ENCODE assay signal across 13 cellular contexts in the genomic region with DNA sequence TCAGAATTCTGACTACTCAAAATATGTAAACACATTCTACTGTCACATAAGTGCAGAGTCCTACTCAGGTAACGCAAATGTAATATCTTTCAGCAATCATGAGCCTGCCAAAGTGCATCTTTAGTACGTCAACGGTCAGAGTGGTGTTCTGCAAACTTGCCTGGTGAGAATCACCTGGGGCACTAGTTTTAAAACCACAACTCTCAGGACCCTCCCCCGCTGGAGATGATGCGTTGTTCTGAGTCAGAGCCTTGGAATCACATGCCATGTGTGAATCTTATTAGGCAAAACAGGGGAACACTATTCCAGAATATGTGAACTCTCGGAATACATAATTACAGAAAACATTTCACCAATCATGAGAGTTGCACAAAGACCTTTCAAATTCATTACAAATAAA.
DNase-seq lines count a peak whose midpoint lies in the region; ATAC-seq, FAIRE-seq and TF ChIP-seq lines count a peak whose summit lies in the region.
"Had no signal": no experiment of that assay in that cellular context is flagged by ENCODE, and none has a peak within 500 bp of the region (broad histone marks: within the 10 kb centered on the region; RNA-seq: fewer than 3 reads in every experiment).

No MANE protein-coding gene starts in this region.

- no peaks in the 10 kb centered on the region for H3K27me3 ChIP-seq in H7 (ENCODE audit: control insufficient read depth, insufficient read depth, low read length)
- H3K27me3 ChIP-seq: SJCRH30 had no signal

- 70 to 73% methylated on average over 3 of the region's 6 CpGs for WGBS in mesodermal cell (ENCODE audit: insufficient coverage in 2 of 2), 2 experiments

- H3K36me3 ChIP-seq in H7 (replicated peaks; ENCODE audit: control insufficient read depth, insufficient read depth, low read length): no peaks in the 10 kb centered on the region
- no peaks in the 10 kb centered on the region for H3K36me3 ChIP-seq in mesodermal cell (ENCODE audit: control insufficient read depth, insufficient read depth, low read length)
- H3K36me3 ChIP-seq: SJCRH30, WERI-Rb-1 had no signal

- peak; percentile 84 for FAIRE-seq in RCC 7860 (lab: Jason Lieb, UNC)
- FAIRE-seq in GM19239 (lab: Jason Lieb, UNC): no peak

- peak; percentile 7 for DNase-seq in H7
- DNase-seq in RCC 7860 (ENCODE audit: low spot score): peak; percentile 48
- peak; percentile 31 for DNase-seq in epithelial cell of proximal tubule (ENCODE audit: low read depth)
- no peak for DNase-seq in DMS79 (lab: John Stamatoyannopoulos, UW)
- no peak for DNase-seq in sciatic nerve (ENCODE audit: low spot score)
- DNase-seq in GM19239 (ENCODE audit: insufficient read length, low spot score): no peak
- DNase-seq: activated CD8-positive, alpha-beta memory T cell treated with anti-CD3 and anti-CD28 coated beads, Interleukin-2, amount 10 ng/mL, durations not matched to agents 7 days and 5 days; KG1; NCI-H526 treated with DMSO at 0.1 percent for 48 hours; SJCRH30; WERI-Rb-1 had no signal

- H3K4me3 ChIP-seq in H7 (ENCODE audit: insufficient read depth, low read depth, low read length): no peak overlapping the region
- H3K4me3 ChIP-seq in epithelial cell of proximal tubule (ENCODE audit: low read depth, low read length): no peak overlapping the region
- no peak overlapping the region for H3K4me3 ChIP-seq in mesodermal cell (ENCODE audit: extremely low read depth, insufficient read depth, low read length, poor library complexity, severe bottlenecking)
- H3K4me3 ChIP-seq: SJCRH30 had no signal

- intact Hi-C loops in sciatic nerve (cut with DNase I): no loop called here

- H3K4me1 ChIP-seq in mesodermal cell (ENCODE audit: control insufficient read depth, insufficient read depth, low read length, poor library complexity, severe bottlenecking): peaks cover 5% of the 10 kb centered on the region
- H3K4me1 ChIP-seq: SJCRH30 had no signal

- no peak for ATAC-seq in HG03175 (IDR thresholded peaks at IDR 0.05; ENCODE audit: unreplicated experiment)
- ATAC-seq in sciatic nerve: no peak
- ATAC-seq: activated CD8-positive, alpha-beta memory T cell treated with anti-CD3 and anti-CD28 coated beads, Interleukin-2, amount 10 ng/mL, durations not matched to agents 7 days and 5 days had no signal

- H3K9me3 ChIP-seq in mesodermal cell (ENCODE audit: control insufficient read depth, low read length): no peaks in the 10 kb centered on the region
- H3K9me3 ChIP-seq: SJCRH30 had no signal

- no peak for TF ChIP-seq CTCF in epithelial cell of proximal tubule (conservative IDR thresholded peaks at IDR 0.05; ENCODE audit: low read depth, low read length)

- peak overlapping the region; percentile 57 for H3K27ac ChIP-seq in mesodermal cell (ENCODE audit: low read depth, low read length, severe bottlenecking)
- H3K27ac ChIP-seq: SJCRH30, WERI-Rb-1 had no signal

Comparison
In these comparisons a context has a peak if more than half of its experiments do, and no peak if none do; other contexts are left out.
1. DNase-seq: peak in H7 (single experiment), RCC 7860 (single experiment) and epithelial cell of proximal tubule (single experiment); none in DMS79 (single experiment), sciatic nerve (single experiment) and GM19239 (single experiment).